ENCODE assay signal across 26 cellular contexts in genomic region chr16:57683599-57684545, GRCh38. TPM values are rescaled to one million over a fixed set of nuclear protein-coding genes. Genes with fewer than 3 reads are reported as not detected.
DNase-seq lines count a peak whose midpoint lies in the region; ATAC-seq and TF ChIP-seq lines count a peak whose summit lies in the region.
"Had no signal": no experiment of that assay in that cellular context is flagged by ENCODE, and none has a peak within 500 bp of the region (broad histone marks: within the 10 kb centered on the region; RNA-seq: fewer than 3 reads in every experiment).

No MANE protein-coding gene starts in this region.

- no peaks in the 10 kb centered on the region for H3K9me3 ChIP-seq in osteoblast (ENCODE audit: low read depth, low read length)
- no peaks in the 10 kb centered on the region for H3K9me3 ChIP-seq in MG63
- H3K9me3 ChIP-seq: BE2C, SJSA1 had no signal

- DNase-seq in activated naive CD8-positive, alpha-beta T cell treated with anti-CD3 and anti-CD28 coated beads, Interleukin-2, amount 10 ng/mL, durations not matched to agents 7 days and 5 days: peak; percentile 25
- DNase-seq in activated naive CD8-positive, alpha-beta T cell treated with anti-CD3 and anti-CD28 coated beads for 36 hours: no peak
- DNase-seq in osteoblast (ENCODE audit: insufficient read length, low spot score, missing footprints) (peak; percentile 77), MG63 (no peak), SKM-1 (lab: John Stamatoyannopoulos, UW; ENCODE audit: unreplicated experiment) (no peak)
- DNase-seq: 8988T; ACHN; BE2C; CD4-positive, alpha-beta T cell; Karpas-422; NCI-H1092 treated with DMSO at 0.1 percent for 48 hours; NCI-H1436; NCI-H187; NCI-H2081 treated with DMSO at 0.1 percent for 48 hours; NCI-H2171 treated with DMSO at 0.1 percent for 48 hours; NCI-H345; NCI-H510A treated with DMSO at 0.1 percent for 48 hours; PC-9; Right ventricle myocardium superior had no signal

- no peak overlapping the region for H3K27ac Mint-ChIP-seq in activated naive CD8-positive, alpha-beta T cell treated with anti-CD3 and anti-CD28 coated beads, Interleukin-2, amount 10 ng/mL, durations not matched to agents 7 days and 5 days
- no peak overlapping the region for H3K27ac Mint-ChIP-seq in activated naive CD8-positive, alpha-beta T cell treated with anti-CD3 and anti-CD28 coated beads for 36 hours
- H3K27ac Mint-ChIP-seq in dendritic cell treated with granulocyte-macrophage colony-stimulating factor and Interleukin-4, amounts not matched to agents 40 ng/mL and 50 ng/mL, for 4 days: peak overlapping the region; percentile 49
- H3K27ac Mint-ChIP-seq: CD4-positive, alpha-beta T cell had no signal

- no peak for TF ChIP-seq CTCF in osteoblast (IDR thresholded peaks at IDR 0.05; ENCODE audit: extremely low read depth, low read depth, low read length)

- POLR2A ChIA-PET in activated naive CD8-positive, alpha-beta T cell treated with anti-CD3 and anti-CD28 coated beads, Interleukin-2, amount 10 ng/mL, durations not matched to agents 7 days and 5 days (lab: Charles Lee): no interaction called here

- H3K27me3 ChIP-seq in osteoblast (ENCODE audit: insufficient read depth, low read length) (peaks cover 10% of the 10 kb centered on the region), MG63 (peaks cover 4% of the 10 kb centered on the region; the same call in 1 of the 2 replicates)
- H3K27me3 ChIP-seq: BE2C had no signal

- H2AFZ ChIP-seq in osteoblast (ENCODE audit: low read length): no peak overlapping the region
- H2AFZ ChIP-seq: PC-9 had no signal

- H3K4me1 Mint-ChIP-seq in activated naive CD8-positive, alpha-beta T cell treated with anti-CD3 and anti-CD28 coated beads, Interleukin-2, amount 10 ng/mL, durations not matched to agents 7 days and 5 days: peaks cover 13% of the 10 kb centered on the region
- H3K4me1 Mint-ChIP-seq in activated naive CD8-positive, alpha-beta T cell treated with anti-CD3 and anti-CD28 coated beads for 36 hours: peaks cover 3% of the 10 kb centered on the region
- peaks cover 38% of the 10 kb centered on the region for H3K4me1 Mint-ChIP-seq in dendritic cell treated with granulocyte-macrophage colony-stimulating factor and Interleukin-4, amounts not matched to agents 40 ng/mL and 50 ng/mL, for 4 days (ENCODE audit: low read depth)

- intact Hi-C loops in dendritic cell treated with granulocyte-macrophage colony-stimulating factor and Interleukin-4, amounts not matched to agents 40 ng/mL and 50 ng/mL, for 4 days (cut with micrococcal nuclease): no loop called here

- no peak for ATAC-seq in activated naive CD8-positive, alpha-beta T cell treated with anti-CD3 and anti-CD28 coated beads, Interleukin-2, amount 10 ng/mL, durations not matched to agents 7 days and 5 days (ENCODE audit: low read depth)
- no peak for ATAC-seq in HG03139 (IDR thresholded peaks at IDR 0.05; ENCODE audit: unreplicated experiment)
- ATAC-seq: HCT116 had no signal

- no peak overlapping the region for H3K4me3 Mint-ChIP-seq in activated naive CD8-positive, alpha-beta T cell treated with anti-CD3 and anti-CD28 coated beads, Interleukin-2, amount 10 ng/mL, durations not matched to agents 7 days and 5 days
- no peak overlapping the region for H3K4me3 Mint-ChIP-seq in activated naive CD8-positive, alpha-beta T cell treated with anti-CD3 and anti-CD28 coated beads for 36 hours
- no peak overlapping the region for H3K4me3 Mint-ChIP-seq in dendritic cell treated with granulocyte-macrophage colony-stimulating factor and Interleukin-4, amounts not matched to agents 40 ng/mL and 50 ng/mL, for 4 days
- H3K4me3 Mint-ChIP-seq: CD4-positive, alpha-beta T cell had no signal

- H3K9me3 Mint-ChIP-seq in activated naive CD8-positive, alpha-beta T cell treated with anti-CD3 and anti-CD28 coated beads, Interleukin-2, amount 10 ng/mL, durations not matched to agents 7 days and 5 days: no peaks in the 10 kb centered on the region
- no peaks in the 10 kb centered on the region for H3K9me3 Mint-ChIP-seq in activated naive CD8-positive, alpha-beta T cell treated with anti-CD3 and anti-CD28 coated beads for 36 hours
- H3K9me3 Mint-ChIP-seq in dendritic cell treated with granulocyte-macrophage colony-stimulating factor and Interleukin-4, amounts not matched to agents 40 ng/mL and 50 ng/mL, for 4 days: no peaks in the 10 kb centered on the region
- H3K9me3 Mint-ChIP-seq: CD4-positive, alpha-beta T cell had no signal

- H3K4me2 ChIP-seq in osteoblast (ENCODE audit: insufficient read depth, low read length): no peak overlapping the region
- H3K4me2 ChIP-seq: PC-9 had no signal

- H3K4me3 ChIP-seq in osteoblast (ENCODE audit: insufficient read depth, low read length): no peak overlapping the region
- H3K4me3 ChIP-seq in MG63: no peak overlapping the region
- H3K4me3 ChIP-seq: PC-9, SJSA1 had no signal

- H3K36me3 ChIP-seq in osteoblast (ENCODE audit: insufficient read depth, low read length) (no peaks in the 10 kb centered on the region), MG63 (no peaks in the 10 kb centered on the region)
- H3K36me3 ChIP-seq: BE2C, SJSA1 had no signal

- no peaks in the 10 kb centered on the region for H3K4me1 ChIP-seq in osteoblast (ENCODE audit: insufficient read depth, low read length)
- H3K4me1 ChIP-seq: BE2C, SJSA1 had no signal

- H3K27me3 Mint-ChIP-seq in activated naive CD8-positive, alpha-beta T cell treated with anti-CD3 and anti-CD28 coated beads, Interleukin-2, amount 10 ng/mL, durations not matched to agents 7 days and 5 days: no peaks in the 10 kb centered on the region
- no peaks in the 10 kb centered on the region for H3K27me3 Mint-ChIP-seq in activated naive CD8-positive, alpha-beta T cell treated with anti-CD3 and anti-CD28 coated beads for 36 hours
- H3K27me3 Mint-ChIP-seq in dendritic cell treated with granulocyte-macrophage colony-stimulating factor and Interleukin-4, amounts not matched to agents 40 ng/mL and 50 ng/mL, for 4 days: peaks cover 10% of the 10 kb centered on the region
- H3K27me3 Mint-ChIP-seq: CD4-positive, alpha-beta T cell had no signal

- H3K79me2 ChIP-seq in osteoblast (ENCODE audit: insufficient read depth, low read length): no peaks in the 10 kb centered on the region

- no peaks in the 10 kb centered on the region for H4K20me1 ChIP-seq in osteoblast (ENCODE audit: insufficient read depth, low read length)

- H3K27ac ChIP-seq in osteoblast (ENCODE audit: low read depth, low read length): no peak overlapping the region
- H3K27ac ChIP-seq: PC-9, SJSA1 had no signal

- no peaks in the 10 kb centered on the region for H3K36me3 Mint-ChIP-seq in activated naive CD8-positive, alpha-beta T cell treated with anti-CD3 and anti-CD28 coated beads, Interleukin-2, amount 10 ng/mL, durations not matched to agents 7 days and 5 days
- H3K36me3 Mint-ChIP-seq in activated naive CD8-positive, alpha-beta T cell treated with anti-CD3 and anti-CD28 coated beads for 36 hours: no peaks in the 10 kb centered on the region
- no peaks in the 10 kb centered on the region for H3K36me3 Mint-ChIP-seq in dendritic cell treated with granulocyte-macrophage colony-stimulating factor and Interleukin-4, amounts not matched to agents 40 ng/mL and 50 ng/mL, for 4 days (ENCODE audit: low read depth)

RNA-seq across cellular contexts. Expression of gene DRC7, which starts 10.7 kb away (rescaled TPM):
- under 1 TPM in 1 of 2 experiments, not detected in 1; 0.17 TPM for total RNA-seq in activated naive CD8-positive, alpha-beta T cell treated with anti-CD3 and anti-CD28 coated beads, Interleukin-2, amount 10 ng/mL, durations not matched to agents 7 days and 5 days
- not detected for total RNA-seq in activated naive CD8-positive, alpha-beta T cell treated with anti-CD3 and anti-CD28 coated beads for 36 hours
- total RNA-seq in osteoblast: not detected in 2 replicates
- total RNA-seq in MG63 (2014; rRNA removed; shearing (Covaris generic); ENCODE audit: low replicate concordance): not detected in 2 replicates
- total RNA-seq: CD4-positive, alpha-beta T cell; HT-29; Right ventricle myocardium superior; RPMI7951; SJSA1 had no signal

RNA-seq across cellular contexts. Expression of gene ADGRG3, which starts 15.8 kb away (rescaled TPM):
- total RNA-seq in activated naive CD8-positive, alpha-beta T cell treated with anti-CD3 and anti-CD28 coated beads, Interleukin-2, amount 10 ng/mL, durations not matched to agents 7 days and 5 days: not detected
- not detected for total RNA-seq in activated naive CD8-positive, alpha-beta T cell treated with anti-CD3 and anti-CD28 coated beads for 36 hours
- not detected in 2 replicates for total RNA-seq in osteoblast
- not detected in 2 replicates for total RNA-seq in MG63 (2014; rRNA removed; shearing (Covaris generic); ENCODE audit: low replicate concordance)
- total RNA-seq: H4, HT-29, PC-9, RPMI7951, SJSA1 had no signal

RNA-seq across cellular contexts. Expression of gene KATNB1, which starts 51.7 kb away (rescaled TPM):
- total RNA-seq in activated naive CD8-positive, alpha-beta T cell treated with anti-CD3 and anti-CD28 coated beads, Interleukin-2, amount 10 ng/mL, durations not matched to agents 7 days and 5 days: 10 to 100 TPM; 31.1 to 31.4 TPM
- total RNA-seq in activated naive CD8-positive, alpha-beta T cell treated with anti-CD3 and anti-CD28 coated beads for 36 hours: 10 to 100 TPM; 51.2 to 55.5 TPM
- total RNA-seq in osteoblast: 17.7 and 24.6 TPM in 2 replicates
- 22.6 and 62.7 TPM in 2 replicates for total RNA-seq in MG63 (2014; rRNA removed; shearing (Covaris generic); ENCODE audit: low replicate concordance)

RNA-seq across cellular contexts. Expression of gene ADGRG1, which starts 55.4 kb away (rescaled TPM):
- total RNA-seq in activated naive CD8-positive, alpha-beta T cell treated with anti-CD3 and anti-CD28 coated beads, Interleukin-2, amount 10 ng/mL, durations not matched to agents 7 days and 5 days: 1 to 10 TPM; 4.3 to 5.6 TPM
- total RNA-seq in activated naive CD8-positive, alpha-beta T cell treated with anti-CD3 and anti-CD28 coated beads for 36 hours: 1 to 10 TPM; 2.8 to 3.0 TPM
- total RNA-seq in osteoblast: 0.29 and 0.72 TPM in 2 replicates
- 1.4 and 1.6 TPM in 2 replicates for total RNA-seq in MG63 (2014; rRNA removed; shearing (Covaris generic); ENCODE audit: low replicate concordance)

Comparison
In these comparisons a context has a peak if more than half of its experiments do, and no peak if none do; other contexts are left out.
1. DNase-seq: peak in activated naive CD8-positive, alpha-beta T cell treated with anti-CD3 and anti-CD28 coated beads, Interleukin-2, amount 10 ng/mL, durations not matched to agents 7 days and 5 days (single experiment) and osteoblast (single experiment); none in activated naive CD8-positive, alpha-beta T cell treated with anti-CD3 and anti-CD28 coated beads for 36 hours (single experiment), MG63 (single experiment) and SKM-1 (single experiment).